In genomic region chr1:53470155-53470554, GRCh38 we compare ENCODE assay signal across 9 cellular contexts. TPM values are rescaled to one million over a fixed set of nuclear protein-coding genes. Genes with fewer than 3 reads are reported as not detected.
DNase-seq lines count a peak whose midpoint lies in the region; ATAC-seq and TF ChIP-seq lines count a peak whose summit lies in the region.
"Had no signal": no experiment of that assay in that cellular context is flagged by ENCODE, and none has a peak within 500 bp of the region (broad histone marks: within the 10 kb centered on the region; RNA-seq: fewer than 3 reads in every experiment).

No MANE protein-coding gene starts in this region.

- H3K4me1 ChIP-seq in thyroid gland, result peaks cover 0 to 4% of the 10 kb centered on the region in 2 donors

- no peak overlapping the region for H3K27ac Mint-ChIP-seq in chondrocyte (ENCODE audit: unreplicated experiment)

- intact Hi-C loops in thyroid gland (cut with DNase I), result no loop called here

- H3K27ac ChIP-seq in thyroid gland, result no peak overlapping the region
- H3K27ac ChIP-seq: PC-9 had no signal

- in situ Hi-C loops in ACHN (cut with HindIII; ENCODE audit: low pct_ligation_motif_present, low pct_unique_long_range_greater_than_20kb, low sequenced_read_pairs), result loop anchor here (25.0 kb wide), 1 partner anchor 292 kb away; no protein-coding TSS in a partner anchor

- no peak overlapping the region for H3K4me3 ChIP-seq in thyroid gland (replicated peaks in 1 of 3)
- H3K4me3 ChIP-seq: PC-9 had no signal

- ATAC-seq in left lobe of liver (peak; percentile 62), GM18870 (IDR thresholded peaks at IDR 0.05; ENCODE audit: unreplicated experiment) (no peak)

- DNase-seq in HuH-7.5 (ENCODE audit: low spot score) (peak; percentile 82), chondrocyte (ENCODE audit: low spot score) (no peak), left lobe of liver (ENCODE audit: low spot score) (no peak), thyroid gland (peak; percentile 80), ACHN (no peak), MV-4-11 (lab: John Stamatoyannopoulos, UW) (no peak), AML-193 (lab: John Stamatoyannopoulos, UW) (no peak)

- H3K9me3 Mint-ChIP-seq in chondrocyte (ENCODE audit: low read depth), result no peaks in the 10 kb centered on the region

- no peaks in the 10 kb centered on the region for H3K27me3 Mint-ChIP-seq in chondrocyte (ENCODE audit: low read depth)

- H3K27me3 ChIP-seq in thyroid gland, result no peaks in the 10 kb centered on the region

- WGBS in thyroid gland, 2 donors, result 14 to 18% methylated on average over 15 to 28 of the region's 28 CpGs

- H3K4me1 Mint-ChIP-seq in chondrocyte (ENCODE audit: low read depth), result no peaks in the 10 kb centered on the region

- no peaks in the 10 kb centered on the region for H3K36me3 Mint-ChIP-seq in chondrocyte (ENCODE audit: low read depth)

- no peak for TF ChIP-seq POLR2A in thyroid gland (IDR thresholded peaks at IDR 0.05)

- H3K9me3 ChIP-seq in thyroid gland, result no peaks in the 10 kb centered on the region

- peak; percentile 80 for TF ChIP-seq CTCF in chondrocyte (IDR thresholded peaks at IDR 0.05)
- peak; percentile 18 to 73 (median 60) for TF ChIP-seq CTCF in thyroid gland (IDR thresholded peaks at IDR 0.05)

- H3K36me3 ChIP-seq in thyroid gland, result no peaks in the 10 kb centered on the region

- no peak overlapping the region for H3K4me3 Mint-ChIP-seq in chondrocyte (ENCODE audit: unreplicated experiment)

RNA-seq across cellular contexts. Expression of gene DMRTB1, which starts 11.0 kb away (rescaled TPM):
- total RNA-seq in chondrocyte, result not detected in 3 replicates
- total RNA-seq in left lobe of liver, result not detected
- under 1 TPM in 1 of 4 donors, not detected in 3; 0.27 TPM for total RNA-seq in thyroid gland
- total RNA-seq: PC-9 had no signal

Comparison
In these comparisons a context has a peak if more than half of its experiments do, and no peak if none do; other contexts are left out.
1. DNase-seq: peak in HuH-7.5 (single experiment) and thyroid gland (2 of 2); none in chondrocyte (single experiment), left lobe of liver (single experiment), ACHN (single experiment), MV-4-11 (single experiment) and AML-193 (0 of 2).